In the genomic region with DNA sequence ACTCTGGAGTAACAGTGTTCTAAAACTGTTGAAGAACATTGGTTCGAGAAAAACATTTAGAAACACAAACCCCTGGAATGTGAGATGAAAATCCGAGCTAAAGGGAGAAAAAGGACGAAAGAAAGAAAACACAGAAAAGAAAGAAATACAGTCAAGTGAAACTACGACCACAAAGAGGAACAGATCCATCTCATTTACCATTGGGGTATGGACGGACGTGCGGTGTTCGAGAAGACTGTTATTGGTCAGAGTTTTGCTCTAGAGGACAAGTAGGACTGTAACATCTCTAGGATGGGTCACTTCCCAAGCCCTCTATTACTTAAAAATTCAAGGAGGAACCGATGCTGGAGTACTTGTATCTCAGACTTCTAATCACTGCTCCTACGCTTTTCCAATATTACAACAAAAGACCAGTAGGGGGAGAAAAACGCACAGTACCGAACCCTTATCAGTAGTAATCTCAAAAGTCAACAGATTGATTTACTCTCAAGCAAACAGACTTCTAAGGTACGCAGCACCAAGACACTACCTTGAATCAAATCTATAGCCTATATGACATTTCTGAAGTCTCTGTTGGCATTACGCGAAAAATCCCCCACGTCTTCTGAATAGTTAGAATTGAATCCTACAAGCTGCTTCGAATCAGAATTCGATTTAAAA, we compare ENCODE assay signal across 8 cellular contexts. TPM values are rescaled to one million over a fixed set of nuclear protein-coding genes. Genes with fewer than 3 reads are reported as not detected.
A peak's percentile ranks its signal among the peaks of the same experiment; 100 is the strongest.
DNase-seq lines count a peak whose midpoint lies in the region; ATAC-seq and TF ChIP-seq lines count a peak whose summit lies in the region.

No MANE protein-coding gene starts in this region.

- intact Hi-C loops in ascending aorta (cut with DNase I) (loop anchor here (1.0 to 10.0 kb wide), 6 partner anchors 65 to 308 kb away; partner anchors contain the start of genes GNB4 and ZMAT3), left ventricle myocardium superior (cut with micrococcal nuclease) (loop anchor here (2.0 kb wide), 1 partner anchor 170 kb away; no protein-coding TSS in a partner anchor), psoas muscle (cut with DNase I) (loop anchor here (2.0 to 5.0 kb wide), 5 partner anchors 35 to 175 kb away; partner anchors contain the start of genes ZMAT3 (in 1 of the 2) and ZNF639 (in 1 of the 2)), posterior cingulate gyrus (cut with DNase I) (loop anchor here (1.0 to 5.0 kb wide), 5 partner anchors 42 to 175 kb away; partner anchors contain the start of gene ZMAT3)

- peak; percentile 80 for DNase-seq in DMS79 treated with DMSO at 0.1 percent for 48 hours (lab: John Stamatoyannopoulos, UW)
- DNase-seq in GM20000 (ENCODE audit: low spot score), result peak; percentile 59
- DNase-seq in HS-5 (ENCODE audit: low read depth), result peak; percentile 70
- DNase-seq in NCI-H748 treated with DMSO at 0.1 percent for 48 hours (lab: John Stamatoyannopoulos, UW), result peak; percentile 62
- DNase-seq in ascending aorta (ENCODE audit: low spot score in 2 of 2), result no peak
- DNase-seq in left ventricle myocardium superior, result no peak
- no peak for DNase-seq in psoas muscle
- DNase-seq in posterior cingulate gyrus, result no peak

- H3K9me3 ChIP-seq in ascending aorta (no peaks in the 10 kb centered on the region), psoas muscle (no peaks in the 10 kb centered on the region)

- TF ChIP-seq CTCF in GM20000 (IDR thresholded peaks at IDR 0.05; ENCODE audit: extremely low read depth, missing control alignments), result peak; percentile 27
- TF ChIP-seq CTCF in ascending aorta (IDR thresholded peaks at IDR 0.05), result peak; percentile 59 to 71 (median 61)
- peak; percentile 68 for TF ChIP-seq CTCF in psoas muscle (IDR thresholded peaks at IDR 0.05)

- H3K27ac ChIP-seq in ascending aorta (peak overlapping the region; percentile 93 to 99), psoas muscle (peak overlapping the region; percentile 99)

- H3K36me3 ChIP-seq in ascending aorta (no peaks in the 10 kb centered on the region), psoas muscle (ENCODE audit: insufficient read depth in 1 of 2, low read depth in 1 of 2) (no peaks in the 10 kb centered on the region)

- H3K4me1 ChIP-seq in ascending aorta (peaks cover 0 to 14% of the 10 kb centered on the region in 2 donors), psoas muscle (peaks cover 24% of the 10 kb centered on the region)

- 1 to 5% (median 2%) methylated on average over 18 of the region's 18 CpGs for WGBS in psoas muscle, 3 donors

- no peaks in the 10 kb centered on the region for H3K27me3 ChIP-seq in ascending aorta
- H3K27me3 ChIP-seq in psoas muscle (ENCODE audit: insufficient read depth in 3 of 3, low read length in 2 of 3), result no peaks in the 10 kb centered on the region

- ATAC-seq in left ventricle myocardium superior (peak; percentile 71), psoas muscle (peak; percentile 59 to 76 (median 62))

- peak overlapping the region; percentile 95 to 97 for H3K4me3 ChIP-seq in ascending aorta
- H3K4me3 ChIP-seq in psoas muscle, result peak overlapping the region; percentile 96

RNA-seq across cellular contexts. Expression of gene PIK3CA, which starts 1.1 kb away (rescaled TPM):
- total RNA-seq in ascending aorta (12.7 TPM), left ventricle myocardium superior (20.9 TPM), psoas muscle (10 to 100 TPM; 18.7 to 24.4 (median 20.0) TPM)
- polyA plus RNA-seq in psoas muscle, result 10 to 100 TPM in 1 of 3 donors, 1 to 10 TPM in 2; 5.6 to 17.3 (median 6.6) TPM

Comparison
In these comparisons a context has a peak if more than half of its experiments do, and no peak if none do; other contexts are left out.
1. DNase-seq: peak in DMS79 treated with DMSO at 0.1 percent for 48 hours (single experiment), GM20000 (single experiment), HS-5 (single experiment) and NCI-H748 treated with DMSO at 0.1 percent for 48 hours (single experiment); none in ascending aorta (0 of 2), left ventricle myocardium superior (single experiment), psoas muscle (0 of 2) and posterior cingulate gyrus (0 of 10).
2. Peak in every context shown above with its lines, with median percentiles within 50 percentile points of each other: CTCF ChIP-seq.